ENCODE assay signal across 7 cellular contexts in genomic region chr16:88442811-88443576, GRCh38. TPM values are rescaled to one million over a fixed set of nuclear protein-coding genes. Genes with fewer than 3 reads are reported as not detected.
DNase-seq lines count a peak whose midpoint lies in the region; ATAC-seq, FAIRE-seq and TF ChIP-seq lines count a peak whose summit lies in the region.

No MANE protein-coding gene starts in this region.

- no peak overlapping the region for H3K4me3 Mint-ChIP-seq in activated naive CD4-positive, alpha-beta T cell treated with anti-CD3 and anti-CD28 coated beads for 36 hours
- H3K4me3 Mint-ChIP-seq in progenitor cell of endocrine pancreas (ENCODE audit: low read depth), result no peak overlapping the region

- H3K9ac ChIP-seq in Karpas-422 (ENCODE audit: low read length) (no peak overlapping the region), SK-N-SH (no peak overlapping the region)

- H3K4me1 ChIP-seq in Karpas-422 (ENCODE audit: low read length) (no peaks in the 10 kb centered on the region), SK-N-SH (ENCODE audit: control insufficient read depth in 1 of 2, insufficient read depth in 2 of 2, low read depth in 1 of 2, low read length in 1 of 2) (peaks cover 0 to 15% of the 10 kb centered on the region in 2 experiments; a peak in 1 of 4 replicates)

- intact Hi-C loops in activated naive CD4-positive, alpha-beta T cell treated with anti-CD3 and anti-CD28 coated beads for 36 hours (cut with micrococcal nuclease), result loop anchor here (1.0 kb wide), 3 partner anchors 62 to 119 kb away; no protein-coding TSS in a partner anchor
- intact Hi-C loops in Right ventricle myocardium superior (cut with DNase I), result loop anchor here (2.0 kb wide), 2 partner anchors 84 to 118 kb away; no protein-coding TSS in a partner anchor

- no peaks in the 10 kb centered on the region for H3K27me3 ChIP-seq in Karpas-422 (ENCODE audit: low read length)
- no peaks in the 10 kb centered on the region for H3K27me3 ChIP-seq in SK-N-SH (ENCODE audit: insufficient read depth)

- POLR2A ChIA-PET in SK-N-SH (lab: Yijun Ruan, JAX), result no interaction called here

- H3K9me2 ChIP-seq in Karpas-422 (replicated peaks; ENCODE audit: insufficient read depth, low read length) (no peaks in the 10 kb centered on the region), SK-N-SH (no peaks in the 10 kb centered on the region)

- H3K4me1 Mint-ChIP-seq in activated naive CD4-positive, alpha-beta T cell treated with anti-CD3 and anti-CD28 coated beads for 36 hours (ENCODE audit: low read depth), result no peaks in the 10 kb centered on the region
- peaks cover 5% of the 10 kb centered on the region for H3K4me1 Mint-ChIP-seq in progenitor cell of endocrine pancreas (ENCODE audit: low read depth)

- H3K36me3 ChIP-seq in Karpas-422 (ENCODE audit: insufficient read depth, low read length) (no peaks in the 10 kb centered on the region), SK-N-SH (replicated peaks in 1 of 2; ENCODE audit: control insufficient read depth in 1 of 2, insufficient read depth in 2 of 2, low read length in 1 of 2) (no peaks in the 10 kb centered on the region)

- H3K27ac ChIP-seq in Karpas-422 (ENCODE audit: low read length), result no peak overlapping the region
- H3K27ac ChIP-seq in SK-N-SH (ENCODE audit: low read depth in 2 of 2, low read length in 1 of 2), result no peak overlapping the region; a peak in 1 of 4 replicates

- DNase-seq in GM12892 (ENCODE audit: insufficient read length) (peak; percentile 99), Karpas-422 (peak; percentile 88), SK-N-SH (peak; percentile 98), Right ventricle myocardium superior (peak; percentile 82), progenitor cell of endocrine pancreas (ENCODE audit: low spot score, unreplicated experiment) (peak; percentile 89), NCI-H1694 treated with DMSO at 0.1 percent for 48 hours (lab: John Stamatoyannopoulos, UW) (no peak)
- peak; percentile 83 for DNase-seq in activated naive CD4-positive, alpha-beta T cell treated with anti-CD3 and anti-CD28 coated beads for 36 hours

- H3K9me3 ChIP-seq in Karpas-422 (ENCODE audit: low read length) (no peaks in the 10 kb centered on the region), SK-N-SH (no peaks in the 10 kb centered on the region)

- no peak overlapping the region for H3K27ac Mint-ChIP-seq in activated naive CD4-positive, alpha-beta T cell treated with anti-CD3 and anti-CD28 coated beads for 36 hours
- no peak overlapping the region for H3K27ac Mint-ChIP-seq in progenitor cell of endocrine pancreas

- CTCF ChIA-PET in SK-N-SH (lab: Yijun Ruan, JAX), result interaction anchor here (0.6 to 2.5 kb wide), 19 partner anchors 14 to 366 kb away, joined by 3 to 14 read pairs (median 4); no protein-coding TSS in a partner anchor
- CTCF ChIA-PET in activated naive CD4-positive, alpha-beta T cell treated with anti-CD3 and anti-CD28 coated beads for 36 hours (lab: Charles Lee), result interaction anchor here (0.6 kb wide), 1 partner anchor 118 kb away, joined by 4 read pairs; no protein-coding TSS in a partner anchor

- H3K4me3 ChIP-seq in Karpas-422 (ENCODE audit: low read length) (no peak overlapping the region), SK-N-SH (ENCODE audit: low read depth in 2 of 2, low read length in 1 of 2) (peak overlapping the region in 1 of 2 experiments; percentile 35; a peak in 1 of 4 replicates)

- peak; percentile 96 for FAIRE-seq in GM12892 (lab: Jason Lieb, UNC)

- H3K4me2 ChIP-seq in Karpas-422 (ENCODE audit: low read depth, low read length, poor library complexity, severe bottlenecking), result no peak overlapping the region
- no peak overlapping the region for H3K4me2 ChIP-seq in SK-N-SH

- TF ChIP-seq EP300 in SK-N-SH (IDR thresholded peaks at IDR 0.05; ENCODE audit: borderline replicate concordance in 1 of 2, low read depth in 1 of 2, low read length in 1 of 2), result no peak

- H3K9me3 Mint-ChIP-seq in activated naive CD4-positive, alpha-beta T cell treated with anti-CD3 and anti-CD28 coated beads for 36 hours, result no peaks in the 10 kb centered on the region
- no peaks in the 10 kb centered on the region for H3K9me3 Mint-ChIP-seq in progenitor cell of endocrine pancreas (ENCODE audit: low read depth)

- no peaks in the 10 kb centered on the region for H3K36me3 Mint-ChIP-seq in activated naive CD4-positive, alpha-beta T cell treated with anti-CD3 and anti-CD28 coated beads for 36 hours (ENCODE audit: low read depth)
- H3K36me3 Mint-ChIP-seq in progenitor cell of endocrine pancreas (ENCODE audit: insufficient read depth), result no peaks in the 10 kb centered on the region

- no peaks in the 10 kb centered on the region for H3K79me2 ChIP-seq in Karpas-422 (ENCODE audit: low read length)
- H3K79me2 ChIP-seq in SK-N-SH (ENCODE audit: insufficient read depth), result no peaks in the 10 kb centered on the region

- TF ChIP-seq RAD21 in SK-N-SH (IDR thresholded peaks at IDR 0.05; ENCODE audit: low read length), result peak; percentile 98

- H3K27me3 Mint-ChIP-seq in activated naive CD4-positive, alpha-beta T cell treated with anti-CD3 and anti-CD28 coated beads for 36 hours (ENCODE audit: low read depth), result no peaks in the 10 kb centered on the region
- H3K27me3 Mint-ChIP-seq in progenitor cell of endocrine pancreas, result peaks cover 20% of the 10 kb centered on the region

- TF ChIP-seq POLR2A in GM12892 (IDR thresholded peaks at IDR 0.05; ENCODE audit: low read depth, low read length), result no peak

- TF ChIP-seq CTCF in SK-N-SH (IDR thresholded peaks at IDR 0.05), result peak; percentile 89
- peak; percentile 95 for TF ChIP-seq CTCF in progenitor cell of endocrine pancreas (IDR thresholded peaks at IDR 0.05; ENCODE audit: unreplicated experiment)

- H2AFZ ChIP-seq in Karpas-422 (ENCODE audit: low read length) (no peak overlapping the region), SK-N-SH (ENCODE audit: low read depth) (no peak overlapping the region)

- 20% methylated on average over 2 of the region's 37 CpGs for WGBS in SK-N-SH (ENCODE audit: low lambda C conversion rate)

- ATAC-seq in Right ventricle myocardium superior (ENCODE audit: poor library complexity), result peak; percentile 93

- H3F3A ChIP-seq in SK-N-SH (replicated peaks; ENCODE audit: insufficient read depth), result no peaks in the 10 kb centered on the region

- H4K20me1 ChIP-seq in Karpas-422 (ENCODE audit: insufficient read depth, low read depth, low read length), result no peaks in the 10 kb centered on the region
- H4K20me1 ChIP-seq in SK-N-SH (ENCODE audit: insufficient read depth), result 0 out of 2 replicates have a peak, but pooled peaks cover 3% of the 10 kb centered on the region

TF ChIP-seq in SK-N-SH, 30 proteins besides CTCF, POLR2A, EP300 and RAD21:
- TF ChIP-seq REST (IDR thresholded peaks at IDR 0.05; ENCODE audit: low read depth, low read length) (0 out of 2 replicates have a peak, but pooled peaks have one; percentile 36), NRF1 (IDR thresholded peaks at IDR 0.05; ENCODE audit: low read depth, low read length) (no peak), SMC3 (IDR thresholded peaks at IDR 0.05; ENCODE audit: low read depth, low read length) (peak; percentile 97)

RNA-seq across cellular contexts. Expression of gene ZFPM1, which starts 10.1 kb away (rescaled TPM):
- 0.25 TPM for polyA plus RNA-seq in GM12892 (2012; ENCODE audit: missing spikeins)
- 0.36 and 0.75 TPM in 2 replicates for total RNA-seq in Karpas-422 (2014; rRNA removed; shearing (Covaris generic); ENCODE audit: low replicate concordance)
- 0.54 and 1.2 TPM in 2 replicates for polyA plus RNA-seq in SK-N-SH (2012; rRNA removed)
- 0.54 and 1.0 TPM in 2 replicates for polyA plus RNA-seq in SK-N-SH (2012; cell fraction: cytosol; rRNA removed)
- polyA plus RNA-seq in SK-N-SH (2012; cell fraction: nucleus; rRNA removed), result 3.8 and 5.6 TPM in 2 replicates
- total RNA-seq in activated naive CD4-positive, alpha-beta T cell treated with anti-CD3 and anti-CD28 coated beads for 36 hours, result 10 to 100 TPM; 11.0 to 12.2 TPM
- 3.6 TPM for total RNA-seq in Right ventricle myocardium superior
- total RNA-seq in progenitor cell of endocrine pancreas, result 88.5 and 90.6 TPM in 2 replicates
